11 cellular contexts compared by ENCODE assay signal in genomic region chr7:90777075-90777864, GRCh38.
A peak's percentile ranks its signal among the peaks of the same experiment; 100 is the strongest.
DNase-seq lines count a peak whose midpoint lies in the region; ATAC-seq and TF ChIP-seq lines count a peak whose summit lies in the region.
"Had no signal": no experiment of that assay in that cellular context is flagged by ENCODE, and none has a peak within 500 bp of the region (broad histone marks: within the 10 kb centered on the region; RNA-seq: fewer than 3 reads in every experiment).

No MANE protein-coding gene starts in this region.

- peaks cover 37% of the 10 kb centered on the region for H3K9me3 ChIP-seq in DOHH2 (ENCODE audit: control insufficient read depth, insufficient read depth, low read length)

- POLR2A ChIA-PET in WTC11 (lab: Charles Lee) = no interaction called here

- ATAC-seq in GM19438 (IDR thresholded peaks at IDR 0.05; ENCODE audit: low read depth, unreplicated experiment) (peak; percentile 82), HG03039 (IDR thresholded peaks at IDR 0.05; ENCODE audit: unreplicated experiment) (peak; percentile 90), WTC11 (peak; percentile 51; the same call in 1 of the 2 replicates)
- ATAC-seq: esophagus mucosa had no signal

- H3K4me3 Mint-ChIP-seq in WTC11 = no peak overlapping the region
- H3K4me3 Mint-ChIP-seq in mesothelial cell of epicardium = no peak overlapping the region
- H3K4me3 Mint-ChIP-seq: activated naive CD8-positive, alpha-beta T cell treated with anti-CD3 and anti-CD28 coated beads, Interleukin-2, amount 10 ng/mL, durations not matched to agents 7 days and 5 days had no signal

- peaks cover 10% of the 10 kb centered on the region; the same call in 1 of the 2 replicates for H3F3A ChIP-seq in DOHH2 (ENCODE audit: control insufficient read depth, insufficient read depth)

- peaks cover 76% of the 10 kb centered on the region for H3K79me2 ChIP-seq in DOHH2 (ENCODE audit: control insufficient read depth, low read length)

- 0 out of 2 replicates have a peak overlapping the region, but pooled peaks have one; percentile 3 for H3K27ac ChIP-seq in DOHH2 (ENCODE audit: low read depth, low read length)

- DNase-seq in WTC11 (ENCODE audit: low spot score) = no peak
- no peak for DNase-seq in superior temporal gyrus (ENCODE audit: extremely low spot score)
- DNase-seq in iPS-NIHi7 (ENCODE audit: extremely low spot score) = no peak
- no peak for DNase-seq in mesothelial cell of epicardium (ENCODE audit: low spot score in 2 of 2, unreplicated experiment in 2 of 2)
- DNase-seq in NCI-H526 treated with DMSO at 0.1 percent for 48 hours (lab: John Stamatoyannopoulos, UW) = no peak
- DNase-seq: activated naive CD8-positive, alpha-beta T cell treated with anti-CD3 and anti-CD28 coated beads, Interleukin-2, amount 10 ng/mL, durations not matched to agents 7 days and 5 days; stimulated activated CD4-positive, alpha-beta T cell treated with anti-CD3 and anti-CD28 coated beads, Interleukin-4, amount 100 ng/mL, for 4 hours had no signal

- H3K4me2 ChIP-seq in DOHH2 (ENCODE audit: low read length) = peak overlapping the region; percentile 36

- peaks cover 68% of the 10 kb centered on the region for H3K36me3 ChIP-seq in DOHH2 (ENCODE audit: control insufficient read depth, low read length)

- H3K9me3 Mint-ChIP-seq in WTC11 = peaks cover 12% of the 10 kb centered on the region
- H3K9me3 Mint-ChIP-seq in mesothelial cell of epicardium = peaks cover 4% of the 10 kb centered on the region

- H3K36me3 Mint-ChIP-seq in WTC11 = peaks cover 15% of the 10 kb centered on the region
- peaks cover 6% of the 10 kb centered on the region for H3K36me3 Mint-ChIP-seq in mesothelial cell of epicardium
- H3K36me3 Mint-ChIP-seq: activated naive CD8-positive, alpha-beta T cell treated with anti-CD3 and anti-CD28 coated beads, Interleukin-2, amount 10 ng/mL, durations not matched to agents 7 days and 5 days had no signal

- H3K27me3 Mint-ChIP-seq in WTC11 (ENCODE audit: low read depth) (no peaks in the 10 kb centered on the region), mesothelial cell of epicardium (ENCODE audit: low read depth) (no peaks in the 10 kb centered on the region)
- H3K27me3 Mint-ChIP-seq: activated naive CD8-positive, alpha-beta T cell treated with anti-CD3 and anti-CD28 coated beads, Interleukin-2, amount 10 ng/mL, durations not matched to agents 7 days and 5 days had no signal

- no peaks in the 10 kb centered on the region for H3K9me2 ChIP-seq in DOHH2 (replicated peaks; ENCODE audit: control insufficient read depth, low read length)

- H3K27ac Mint-ChIP-seq in WTC11 (no peak overlapping the region), mesothelial cell of epicardium (no peak overlapping the region)
- H3K27ac Mint-ChIP-seq: activated naive CD8-positive, alpha-beta T cell treated with anti-CD3 and anti-CD28 coated beads, Interleukin-2, amount 10 ng/mL, durations not matched to agents 7 days and 5 days had no signal

- TF ChIP-seq CTCF in DOHH2 (IDR thresholded peaks at IDR 0.05; ENCODE audit: low read depth, low read length, poor library complexity, severe bottlenecking) (no peak), WTC11 (IDR thresholded peaks at IDR 0.05) (no peak), mesothelial cell of epicardium (IDR thresholded peaks at IDR 0.05; ENCODE audit: unreplicated experiment) (no peak)

- no peaks in the 10 kb centered on the region for H3K4me1 Mint-ChIP-seq in WTC11
- peaks cover 6% of the 10 kb centered on the region for H3K4me1 Mint-ChIP-seq in mesothelial cell of epicardium
- H3K4me1 Mint-ChIP-seq: activated naive CD8-positive, alpha-beta T cell treated with anti-CD3 and anti-CD28 coated beads, Interleukin-2, amount 10 ng/mL, durations not matched to agents 7 days and 5 days had no signal

- no peaks in the 10 kb centered on the region for H4K20me1 ChIP-seq in DOHH2 (ENCODE audit: control insufficient read depth, insufficient read depth, low read depth, low read length)

- no peak overlapping the region for H3K4me3 ChIP-seq in DOHH2 (ENCODE audit: low read length)

- peaks cover 53% of the 10 kb centered on the region for H3K4me1 ChIP-seq in DOHH2 (ENCODE audit: control insufficient read depth, low read length)

- CTCF ChIA-PET in WTC11 (lab: Charles Lee) = interaction anchor here (0.9 kb wide), 1 partner anchor 322 kb away, joined by 3 read pairs; no protein-coding TSS in a partner anchor

- no peaks in the 10 kb centered on the region for H3K27me3 ChIP-seq in DOHH2 (ENCODE audit: control insufficient read depth, low read length)

TF ChIP-seq in WTC11, 78 proteins besides CTCF, POLR2A, EP300 and RAD21 (continues in another document):
- TF ChIP-seq ATF6 (CRISPR knock-in tag; IDR thresholded peaks at IDR 0.05) = no peak
- TF ChIP-seq RELA (CRISPR knock-in tag; IDR thresholded peaks at IDR 0.05; ENCODE audit: borderline replicate concordance) = no peak
- no peak for TF ChIP-seq ZNF263 (CRISPR knock-in tag; IDR thresholded peaks at IDR 0.05; ENCODE audit: low read depth)
- no peak for TF ChIP-seq ESRRA (CRISPR knock-in tag; IDR thresholded peaks at IDR 0.05; ENCODE audit: borderline replicate concordance)
- TF ChIP-seq PREB (CRISPR knock-in tag; IDR thresholded peaks at IDR 0.05; ENCODE audit: borderline replicate concordance) = no peak
- TF ChIP-seq EMX1 (CRISPR knock-in tag; IDR thresholded peaks at IDR 0.05) = no peak
- TF ChIP-seq ZNF512 (CRISPR knock-in tag; IDR thresholded peaks at IDR 0.05; ENCODE audit: borderline replicate concordance) = no peak
- TF ChIP-seq ZNF138 (CRISPR knock-in tag; conservative IDR thresholded peaks at IDR 0.05) = no peak
- no peak for TF ChIP-seq SP1 (CRISPR knock-in tag; conservative IDR thresholded peaks at IDR 0.05)
- TF ChIP-seq TEAD1 (CRISPR knock-in tag; IDR thresholded peaks at IDR 0.05) = no peak
- no peak for TF ChIP-seq AR (CRISPR knock-in tag; IDR thresholded peaks at IDR 0.05)
- TF ChIP-seq MLX (CRISPR knock-in tag; IDR thresholded peaks at IDR 0.05) = no peak
